8 cellular contexts compared by ENCODE assay signal in the genomic region with DNA sequence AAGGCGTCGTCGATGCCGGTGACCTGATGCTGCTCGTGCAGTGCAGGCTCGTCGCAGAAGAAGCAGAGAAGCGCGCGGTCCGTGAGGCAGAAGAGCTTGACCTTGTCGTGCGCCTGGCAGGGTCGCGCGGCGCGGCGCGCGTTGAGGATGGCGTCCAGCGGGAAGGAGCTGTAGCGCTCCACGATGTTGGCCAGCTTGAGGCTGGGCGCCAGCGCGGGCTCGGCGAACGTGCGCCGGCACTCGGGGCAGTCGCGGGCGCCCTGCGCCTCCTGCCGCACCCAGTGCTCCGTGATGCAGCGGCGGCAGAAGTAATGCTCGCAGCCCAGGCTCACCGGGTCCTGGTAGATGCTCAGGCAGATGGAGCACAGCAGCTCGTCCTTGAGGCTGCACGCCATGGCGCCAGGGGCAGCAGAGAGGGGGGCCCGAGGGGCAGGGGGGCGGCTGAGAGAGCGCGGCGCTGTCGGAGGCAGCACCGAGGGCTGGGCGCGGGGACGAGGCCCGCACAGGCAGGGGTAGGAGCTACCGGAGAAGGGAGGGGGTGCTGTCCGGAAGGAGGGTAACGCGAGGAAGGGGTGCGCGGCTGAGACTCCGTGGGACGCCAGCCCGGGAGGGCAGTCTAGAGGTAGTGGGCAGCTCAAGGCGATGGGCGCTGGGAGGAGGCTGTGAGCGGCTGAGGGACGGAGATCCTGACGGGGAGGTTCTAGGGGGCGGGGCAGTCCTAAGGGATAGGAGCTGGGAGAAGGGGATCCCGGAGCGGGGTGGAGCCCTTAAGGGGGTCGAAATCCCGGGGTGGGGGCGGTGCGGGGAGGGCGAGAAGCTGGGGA. TPM values are rescaled to one million over a fixed set of nuclear protein-coding genes. Genes with fewer than 3 reads are reported as not detected.
DNase-seq lines count a peak whose midpoint lies in the region; ATAC-seq and TF ChIP-seq lines count a peak whose summit lies in the region.

No MANE protein-coding gene starts in this region.

- TF ChIP-seq CTCF in mesothelial cell of epicardium (IDR thresholded peaks at IDR 0.05; ENCODE audit: unreplicated experiment): no peak

- H3K27me3 Mint-ChIP-seq in mesothelial cell of epicardium (ENCODE audit: low read depth): no peaks in the 10 kb centered on the region
- peaks cover 37% of the 10 kb centered on the region for H3K27me3 Mint-ChIP-seq in stimulated activated naive CD8-positive, alpha-beta T cell treated with anti-CD3 and anti-CD28 coated beads, Interleukin-15, amount 100 ng/mL, for 72 hours

- H3K9me3 Mint-ChIP-seq in mesothelial cell of epicardium: no peaks in the 10 kb centered on the region
- H3K9me3 Mint-ChIP-seq in stimulated activated naive CD8-positive, alpha-beta T cell treated with anti-CD3 and anti-CD28 coated beads, Interleukin-15, amount 100 ng/mL, for 72 hours: no peaks in the 10 kb centered on the region

- peaks cover 16% of the 10 kb centered on the region for H3K4me1 Mint-ChIP-seq in mesothelial cell of epicardium
- H3K4me1 Mint-ChIP-seq in stimulated activated naive CD8-positive, alpha-beta T cell treated with anti-CD3 and anti-CD28 coated beads, Interleukin-15, amount 100 ng/mL, for 72 hours: peaks cover 28% of the 10 kb centered on the region

- DNase-seq in DMS53 treated with DMSO at 0.1 percent for 48 hours (lab: John Stamatoyannopoulos, UW; ENCODE audit: unreplicated experiment): peak; percentile 59
- peak; percentile 73 for DNase-seq in M059J (ENCODE audit: low read depth)
- peak; percentile 16 for DNase-seq in effector CD4-positive, alpha-beta T cell
- DNase-seq in mesothelial cell of epicardium (ENCODE audit: low spot score in 2 of 2, unreplicated experiment in 2 of 2): peak; percentile 40 to 67
- peak in 1 of 2 donors; percentile 41 for DNase-seq in stimulated activated naive CD8-positive, alpha-beta T cell treated with anti-CD3 and anti-CD28 coated beads, Interleukin-15, amount 100 ng/mL, for 72 hours
- DNase-seq in MV-4-11 (lab: John Stamatoyannopoulos, UW): no peak

- ATAC-seq in GM21723 (IDR thresholded peaks at IDR 0.05; ENCODE audit: unreplicated experiment): peak; percentile 27
- ATAC-seq in activated CD4-positive, CD25-positive, alpha-beta regulatory T cell treated with anti-CD3 and anti-CD28 coated beads, Interleukin-2, amount 50 U/mL, for 24 hours: peak; percentile 24 to 30
- peak; percentile 69 for ATAC-seq in stimulated activated naive CD8-positive, alpha-beta T cell treated with anti-CD3 and anti-CD28 coated beads, Interleukin-15, amount 100 ng/mL, for 72 hours

- H3K27ac Mint-ChIP-seq in mesothelial cell of epicardium: peak overlapping the region; percentile 85
- no peak overlapping the region for H3K27ac Mint-ChIP-seq in stimulated activated naive CD8-positive, alpha-beta T cell treated with anti-CD3 and anti-CD28 coated beads, Interleukin-15, amount 100 ng/mL, for 72 hours

- peak overlapping the region; percentile 83 for H3K4me3 Mint-ChIP-seq in mesothelial cell of epicardium
- peak overlapping the region; percentile 89 to 92 for H3K4me3 Mint-ChIP-seq in stimulated activated naive CD8-positive, alpha-beta T cell treated with anti-CD3 and anti-CD28 coated beads, Interleukin-15, amount 100 ng/mL, for 72 hours

- no peaks in the 10 kb centered on the region for H3K36me3 Mint-ChIP-seq in mesothelial cell of epicardium

RNA-seq across cellular contexts. Expression of a gene that starts 0.6 kb away (rescaled TPM):
- total RNA-seq in M059J (2014; rRNA removed; shearing (Covaris generic)): 14.4 and 15.6 TPM in 2 replicates
- 13.6 to 14.7 TPM (median 13.9 TPM) in 3 replicates for total RNA-seq in mesothelial cell of epicardium
